11 cellular contexts compared by ENCODE assay signal in the genomic region with DNA sequence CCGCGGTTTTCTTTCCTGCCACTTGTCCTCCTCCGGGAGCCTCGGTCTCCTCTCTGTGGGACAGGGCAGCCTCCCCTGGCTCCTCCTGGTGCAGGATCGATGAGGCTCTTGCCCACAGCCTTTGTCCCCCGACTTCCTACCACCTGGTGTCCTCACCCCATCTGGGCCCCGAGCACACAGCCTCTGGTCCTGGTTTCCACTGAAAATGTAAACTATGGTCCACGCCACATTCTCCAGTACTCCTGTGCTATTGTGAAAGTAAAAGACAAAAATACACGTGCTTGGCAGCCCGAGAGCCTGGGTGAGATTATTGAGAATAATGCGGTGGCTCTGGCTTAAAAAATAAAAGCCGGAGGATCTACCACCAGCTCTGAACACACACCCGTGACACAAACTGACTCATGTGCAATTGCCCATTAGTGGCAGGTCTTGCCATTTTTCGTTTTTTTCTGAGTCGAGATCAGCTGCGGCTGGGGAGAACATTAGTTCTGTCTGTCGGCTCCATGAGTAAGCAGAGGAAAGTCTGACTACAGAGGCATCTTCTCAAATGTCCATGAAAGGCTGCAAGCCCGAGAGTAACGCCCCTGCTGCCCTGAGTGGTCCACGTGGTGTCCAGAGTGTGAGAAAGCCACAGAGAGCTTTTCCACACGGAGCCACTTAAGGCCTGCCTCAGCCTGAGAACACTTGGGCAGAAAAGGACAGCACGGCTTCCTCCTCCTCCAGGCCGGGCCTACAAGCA. TPM values are rescaled to one million over a fixed set of nuclear protein-coding genes. Genes with fewer than 3 reads are reported as not detected.
DNase-seq lines count a peak whose midpoint lies in the region; ATAC-seq and TF ChIP-seq lines count a peak whose summit lies in the region.
"Had no signal": no experiment of that assay in that cellular context is flagged by ENCODE, and none has a peak within 500 bp of the region (broad histone marks: within the 10 kb centered on the region; RNA-seq: fewer than 3 reads in every experiment).

No MANE protein-coding gene starts in this region.

- no peak for ATAC-seq in GM18867 (IDR thresholded peaks at IDR 0.05; ENCODE audit: unreplicated experiment)
- no peak for ATAC-seq in HG02970 (IDR thresholded peaks at IDR 0.05; ENCODE audit: low FRiP score, unreplicated experiment)

- DNase-seq in AG08395 (ENCODE audit: low spot score) (peak; percentile 95), Peyer's patch (peak in 2 of 3 donors; percentile 53 to 72), fibroblast of the conjunctiva (ENCODE audit: low read depth) (peak; percentile 85), osteocyte (ENCODE audit: extremely low spot score, unreplicated experiment) (peak; percentile 82), DMS79 treated with DMSO at 0.1 percent for 48 hours (lab: John Stamatoyannopoulos, UW) (no peak), NCI-H2081 treated with DMSO at 0.1 percent for 48 hours (lab: John Stamatoyannopoulos, UW) (no peak)
- DNase-seq: CD8-positive, alpha-beta memory T cell; NCI-H1092; stimulated activated CD4-positive, alpha-beta T cell treated with anti-CD3 and anti-CD28 coated beads, Interleukin-1b, Interleukin-23, amount 100 ng/mL, for 48 hours had no signal

- H3K4me1 ChIP-seq in Peyer's patch = peaks cover 0 to 12% (median 0%) of the 10 kb centered on the region in 4 donors

- no peaks in the 10 kb centered on the region for H3K36me3 ChIP-seq in Peyer's patch

- peak overlapping the region in 1 of 4 donors; percentile 14 for H3K4me3 ChIP-seq in Peyer's patch

- TF ChIP-seq POLR2A in Peyer's patch (IDR thresholded peaks at IDR 0.05) = no peak

- no peak for TF ChIP-seq CTCF in Peyer's patch (IDR thresholded peaks at IDR 0.05)
- no peak for TF ChIP-seq CTCF in osteocyte (IDR thresholded peaks at IDR 0.05)

- H3K36me3 Mint-ChIP-seq in osteocyte (ENCODE audit: unreplicated experiment) = peaks cover 8% of the 10 kb centered on the region
- H3K36me3 Mint-ChIP-seq: CD8-positive, alpha-beta memory T cell had no signal

- H3K27me3 ChIP-seq in Peyer's patch = peaks cover 0 to under 1% of the 10 kb centered on the region in 2 donors

- H3K9me3 ChIP-seq in Peyer's patch = no peaks in the 10 kb centered on the region

- no peak overlapping the region for H3K4me3 Mint-ChIP-seq in osteocyte (ENCODE audit: unreplicated experiment)

- peak overlapping the region; percentile 89 for H3K27ac Mint-ChIP-seq in osteocyte (ENCODE audit: unreplicated experiment)

- H3K9me3 Mint-ChIP-seq in osteocyte (ENCODE audit: unreplicated experiment) = peaks cover 9% of the 10 kb centered on the region

- peaks cover 13% of the 10 kb centered on the region for H3K4me1 Mint-ChIP-seq in osteocyte (ENCODE audit: unreplicated experiment)

- peak overlapping the region; percentile 63 to 92 (median 77) for H3K27ac ChIP-seq in Peyer's patch

- no peaks in the 10 kb centered on the region for H3K27me3 Mint-ChIP-seq in osteocyte (ENCODE audit: unreplicated experiment)

RNA-seq across cellular contexts. Expression of gene COL6A2, which starts 5.7 kb away (rescaled TPM):
- total RNA-seq in Peyer's patch (1,000 to 10,000 TPM in 1 of 4 donors, 100 to 1,000 TPM in 2, 10 to 100 TPM in 1; 59.9 to 1,087 (median 166) TPM), osteocyte (1,821 and 1,951 TPM in 2 replicates)

Comparison
In these comparisons a context has a peak if more than half of its experiments do, and no peak if none do; other contexts are left out.
1. DNase-seq: peak in AG08395 (single experiment), Peyer's patch (2 of 3), fibroblast of the conjunctiva (single experiment) and osteocyte (single experiment); none in DMS79 treated with DMSO at 0.1 percent for 48 hours (single experiment) and NCI-H2081 treated with DMSO at 0.1 percent for 48 hours (single experiment).